Comparison of ENCODE assay signal across 9 cellular contexts in the genomic region with DNA sequence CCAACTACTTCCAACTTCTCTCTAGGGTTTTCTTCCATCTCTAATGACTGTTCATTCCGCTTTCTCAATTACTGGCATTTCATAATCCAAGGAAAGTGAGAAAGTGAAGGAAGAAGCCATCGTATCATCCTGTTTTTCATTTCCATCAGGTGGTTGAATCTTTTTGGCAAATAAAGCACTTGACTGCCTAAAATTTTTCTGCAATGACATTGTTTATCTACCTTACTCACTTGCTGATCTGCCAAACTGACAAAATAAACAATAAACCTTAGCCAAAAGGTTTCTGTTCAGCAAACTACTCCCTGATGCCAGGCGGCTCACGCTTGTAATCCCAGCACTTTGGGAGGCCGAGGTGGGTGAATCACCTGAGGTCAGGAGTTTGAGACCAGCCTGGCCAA. TPM values are rescaled to one million over a fixed set of nuclear protein-coding genes. Genes with fewer than 3 reads are reported as not detected.
DNase-seq lines count a peak whose midpoint lies in the region; ATAC-seq and TF ChIP-seq lines count a peak whose summit lies in the region.
"Had no signal": no experiment of that assay in that cellular context is flagged by ENCODE, and none has a peak within 500 bp of the region (broad histone marks: within the 10 kb centered on the region; RNA-seq: fewer than 3 reads in every experiment).

No MANE protein-coding gene starts in this region.

- DNase-seq in CD8-positive, alpha-beta memory T cell = no peak
- DNase-seq in HT1080 (ENCODE audit: low read depth) (peak; percentile 27), NCI-H2196 treated with DMSO at 0.1 percent for 48 hours (lab: John Stamatoyannopoulos, UW; ENCODE audit: unreplicated experiment) (no peak)
- no peak for DNase-seq in activated naive CD8-positive, alpha-beta T cell treated with anti-CD3 and anti-CD28 coated beads, Interleukin-2, amount 50 U/mL, for 24 hours
- DNase-seq in stimulated activated CD4-positive, alpha-beta T cell treated with anti-CD3 and anti-CD28 coated beads, Interleukin-4, amount 100 ng/mL, for 4 hours = no peak
- DNase-seq: NCI-H69 had no signal

- no peaks in the 10 kb centered on the region for H3K27me3 ChIP-seq in CD8-positive, alpha-beta memory T cell (ENCODE audit: insufficient read depth, low read length, poor library complexity, severe bottlenecking)
- H3K27me3 ChIP-seq in neutrophil = no peaks in the 10 kb centered on the region

- no peak overlapping the region for H3K4me3 ChIP-seq in CD8-positive, alpha-beta memory T cell (ENCODE audit: low read length)
- H3K4me3 ChIP-seq in neutrophil (ENCODE audit: low read depth in 1 of 2, low read length in 1 of 2) = no peak overlapping the region

- peaks cover 79% of the 10 kb centered on the region for H3K4me1 ChIP-seq in CD8-positive, alpha-beta memory T cell (ENCODE audit: insufficient read depth, low read length)
- peaks cover 63 to 69% of the 10 kb centered on the region in 2 experiments for H3K4me1 ChIP-seq in neutrophil (ENCODE audit: control insufficient read depth in 1 of 2, insufficient read depth in 1 of 2, low read depth in 1 of 2, low read length in 1 of 2)

- no peaks in the 10 kb centered on the region for H3K9me3 ChIP-seq in CD8-positive, alpha-beta memory T cell (ENCODE audit: low read length)
- no peaks in the 10 kb centered on the region for H3K9me3 ChIP-seq in neutrophil

- H3K4me3 Mint-ChIP-seq in CD8-positive, alpha-beta memory T cell = peak overlapping the region in 3 of 7 donors; percentile 6 to 29 (median 23)
- H3K4me3 Mint-ChIP-seq in activated naive CD8-positive, alpha-beta T cell treated with anti-CD3 and anti-CD28 coated beads, Interleukin-2, amount 50 U/mL, for 24 hours = no peak overlapping the region
- H3K4me3 Mint-ChIP-seq: brain had no signal

- TF ChIP-seq CTCF in neutrophil (IDR thresholded peaks at IDR 0.05) = no peak

- CTCF ChIA-PET in CD8-positive, alpha-beta memory T cell (lab: Charles Lee) = interaction anchor here (0.6 kb wide), 1 partner anchor 43 kb away, joined by 3 read pairs; no protein-coding TSS in a partner anchor

- H3K36me3 Mint-ChIP-seq in CD8-positive, alpha-beta memory T cell = peaks cover 4 to 53% (median 7%) of the 10 kb centered on the region in 3 donors
- peaks cover 51% of the 10 kb centered on the region for H3K36me3 Mint-ChIP-seq in activated naive CD8-positive, alpha-beta T cell treated with anti-CD3 and anti-CD28 coated beads, Interleukin-2, amount 50 U/mL, for 24 hours (ENCODE audit: low read depth)

- no peak overlapping the region for H3K27ac ChIP-seq in CD8-positive, alpha-beta memory T cell (ENCODE audit: low read depth, low read length)
- peak overlapping the region; percentile 58 for H3K27ac ChIP-seq in neutrophil

- H3K9me3 Mint-ChIP-seq in CD8-positive, alpha-beta memory T cell = no peaks in the 10 kb centered on the region
- no peaks in the 10 kb centered on the region for H3K9me3 Mint-ChIP-seq in activated naive CD8-positive, alpha-beta T cell treated with anti-CD3 and anti-CD28 coated beads, Interleukin-2, amount 50 U/mL, for 24 hours

- H3K27ac Mint-ChIP-seq in CD8-positive, alpha-beta memory T cell = peak overlapping the region in 7 of 8 donors; percentile 17 to 95 (median 66)
- H3K27ac Mint-ChIP-seq in activated naive CD8-positive, alpha-beta T cell treated with anti-CD3 and anti-CD28 coated beads, Interleukin-2, amount 50 U/mL, for 24 hours = peak overlapping the region; percentile 86

- H3K27me3 Mint-ChIP-seq in CD8-positive, alpha-beta memory T cell = peaks cover 0 to 1% of the 10 kb centered on the region in 2 donors
- no peaks in the 10 kb centered on the region for H3K27me3 Mint-ChIP-seq in activated naive CD8-positive, alpha-beta T cell treated with anti-CD3 and anti-CD28 coated beads, Interleukin-2, amount 50 U/mL, for 24 hours
- H3K27me3 Mint-ChIP-seq: brain had no signal

- POLR2A ChIA-PET in CD8-positive, alpha-beta memory T cell (lab: Charles Lee) = no interaction called here

- peaks cover 93 to 99% (median 98%) of the 10 kb centered on the region in 3 donors for H3K4me1 Mint-ChIP-seq in CD8-positive, alpha-beta memory T cell
- peaks cover 100% of the 10 kb centered on the region for H3K4me1 Mint-ChIP-seq in activated naive CD8-positive, alpha-beta T cell treated with anti-CD3 and anti-CD28 coated beads, Interleukin-2, amount 50 U/mL, for 24 hours

- no peaks in the 10 kb centered on the region for H3K36me3 ChIP-seq in CD8-positive, alpha-beta memory T cell (ENCODE audit: insufficient read depth, low read length)
- no peaks in the 10 kb centered on the region for H3K36me3 ChIP-seq in neutrophil

- no peak for ATAC-seq in activated naive CD8-positive, alpha-beta T cell treated with anti-CD3 and anti-CD28 coated beads, Interleukin-2, amount 50 U/mL, for 24 hours
- no peak for ATAC-seq in HG03097 (IDR thresholded peaks at IDR 0.05; ENCODE audit: low FRiP score, unreplicated experiment)

RNA-seq across cellular contexts. Expression of a gene that starts 18.4 kb away (rescaled TPM):
- total RNA-seq in CD8-positive, alpha-beta memory T cell = 100 to 1,000 TPM; 226 to 230 TPM
- 176 TPM for polyA plus RNA-seq in CD8-positive, alpha-beta memory T cell
- 13.5 and 18.4 TPM in 2 replicates for total RNA-seq in HT1080 (2014; rRNA removed; shearing (Covaris generic))
- polyA plus RNA-seq in HT1080 (2015; cell fraction: cytosol; rRNA removed) = 10.8 and 12.5 TPM in 2 replicates
- 8.2 and 9.2 TPM in 2 replicates for polyA plus RNA-seq in HT1080 (2015; cell fraction: nucleus; rRNA removed)

RNA-seq across cellular contexts. Expression of a gene that starts 29.1 kb away (rescaled TPM):
- 10 to 100 TPM; 21.3 to 21.4 TPM for total RNA-seq in CD8-positive, alpha-beta memory T cell
- polyA plus RNA-seq in CD8-positive, alpha-beta memory T cell = 4.2 TPM
- total RNA-seq in HT1080 (2014; rRNA removed; shearing (Covaris generic)) = 13.6 and 155 TPM in 2 replicates
- 19.6 and 21.4 TPM in 2 replicates for polyA plus RNA-seq in HT1080 (2015; cell fraction: cytosol; rRNA removed)
- polyA plus RNA-seq in HT1080 (2015; cell fraction: nucleus; rRNA removed) = 32.3 and 35.6 TPM in 2 replicates

Comparison
In these comparisons a context has a peak if more than half of its experiments do, and no peak if none do; other contexts are left out.
1. RNA of a gene that starts 18.4 kb away (total RNA-seq): 226 to 230 TPM in CD8-positive, alpha-beta memory T cell; 13.5 to 18.4 TPM in HT1080; every median in the first group is over 10 times any median in the second.